Comparison of ENCODE assay signal across 8 cellular contexts in genomic region chr7:25951414-25952276, GRCh38.
DNase-seq lines count a peak whose midpoint lies in the region; ATAC-seq and TF ChIP-seq lines count a peak whose summit lies in the region.

No MANE protein-coding gene starts in this region.

- intact Hi-C loops in esophagus squamous epithelium (cut with DNase I), result no loop called here

- H3K36me3 ChIP-seq in BLaER1 treated with 17β-estradiol and CSF1 and Interleukin-3, amounts not matched to agents 10 nM and 100 nM, result no peaks in the 10 kb centered on the region
- no peaks in the 10 kb centered on the region for H3K36me3 ChIP-seq in Peyer's patch
- no peaks in the 10 kb centered on the region for H3K36me3 ChIP-seq in esophagus squamous epithelium
- H3K36me3 ChIP-seq in parathyroid adenoma (ENCODE audit: control insufficient read depth, insufficient read depth, low read length), result no peaks in the 10 kb centered on the region

- ATAC-seq in GM18520 (IDR thresholded peaks at IDR 0.05; ENCODE audit: unreplicated experiment), result peak; percentile 34
- ATAC-seq in HG03066 (IDR thresholded peaks at IDR 0.05; ENCODE audit: low read depth, unreplicated experiment), result peak; percentile 30
- no peak for ATAC-seq in HG02610 (IDR thresholded peaks at IDR 0.05; ENCODE audit: unreplicated experiment)

- DNase-seq in Peyer's patch (peak in 1 of 3 donors; percentile 56), esophagus squamous epithelium (lab: John Stamatoyannopoulos, UW) (no peak), ACHN (no peak)

- no peaks in the 10 kb centered on the region for H4K20me1 ChIP-seq in BLaER1 treated with 17β-estradiol and CSF1 and Interleukin-3, amounts not matched to agents 10 nM and 100 nM

- no peaks in the 10 kb centered on the region for H3K79me2 ChIP-seq in parathyroid adenoma

- no peak for TF ChIP-seq CTCF in Peyer's patch (IDR thresholded peaks at IDR 0.05)
- TF ChIP-seq CTCF in esophagus squamous epithelium (IDR thresholded peaks at IDR 0.05), result no peak
- no peak for TF ChIP-seq CTCF in parathyroid adenoma (IDR thresholded peaks at IDR 0.05)

- TF ChIP-seq POLR2A in Peyer's patch (IDR thresholded peaks at IDR 0.05) (peak; percentile 79 to 91), esophagus squamous epithelium (IDR thresholded peaks at IDR 0.05) (peak in 2 of 4 donors; percentile 33 to 79)

- H3K4me1 ChIP-seq in BLaER1 treated with 17β-estradiol and CSF1 and Interleukin-3, amounts not matched to agents 10 nM and 100 nM, result peaks cover 16 to 44% (median 36%) of the 10 kb centered on the region in 10 experiments
- H3K4me1 ChIP-seq in Peyer's patch (peaks cover 0 to 21% (median 12%) of the 10 kb centered on the region in 4 donors), esophagus squamous epithelium (peaks cover 7 to 50% (median 20%) of the 10 kb centered on the region in 3 donors), parathyroid adenoma (no peaks in the 10 kb centered on the region)

- H3K9ac ChIP-seq in BLaER1 treated with 17β-estradiol and CSF1 and Interleukin-3, amounts not matched to agents 10 nM and 100 nM, result peak overlapping the region; percentile 57 to 78 (median 73); a peak in 21 of 22 replicates
- H3K9ac ChIP-seq in parathyroid adenoma, result no peak overlapping the region

- H3K27me3 ChIP-seq in BLaER1 treated with 17β-estradiol and CSF1 and Interleukin-3, amounts not matched to agents 10 nM and 100 nM, result peaks cover 0 to 15% (median 0%) of the 10 kb centered on the region in 11 experiments; a peak in 6 of 22 replicates
- H3K27me3 ChIP-seq in Peyer's patch (no peaks in the 10 kb centered on the region), esophagus squamous epithelium (peaks cover 0 to 32% (median 0%) of the 10 kb centered on the region in 4 donors), parathyroid adenoma (ENCODE audit: control insufficient read depth, insufficient read depth, low read length) (no peaks in the 10 kb centered on the region)

- H3K9me3 ChIP-seq in BLaER1 treated with 17β-estradiol and CSF1 and Interleukin-3, amounts not matched to agents 10 nM and 100 nM (replicated peaks in 1 of 11), result no peaks in the 10 kb centered on the region
- H3K9me3 ChIP-seq in Peyer's patch (no peaks in the 10 kb centered on the region), esophagus squamous epithelium (no peaks in the 10 kb centered on the region), parathyroid adenoma (ENCODE audit: control insufficient read depth, low read length) (no peaks in the 10 kb centered on the region)

- in situ Hi-C loops in ACHN (cut with HindIII; ENCODE audit: low pct_ligation_motif_present, low pct_unique_long_range_greater_than_20kb, low sequenced_read_pairs), result no loop called here

- H3K4me2 ChIP-seq in BLaER1 treated with 17β-estradiol and CSF1 and Interleukin-3, amounts not matched to agents 10 nM and 100 nM, result peak overlapping the region; percentile 67 to 98 (median 91)
- peak overlapping the region; percentile 75 for H3K4me2 ChIP-seq in parathyroid adenoma (ENCODE audit: low read length)

- H3K27ac ChIP-seq in BLaER1 treated with 17β-estradiol and CSF1 and Interleukin-3, amounts not matched to agents 10 nM and 100 nM, result peak overlapping the region in 10 of 11 experiments; percentile 29 to 72 (median 63); a peak in 17 of 22 replicates
- H3K27ac ChIP-seq in Peyer's patch (peak overlapping the region; percentile 58 to 90 (median 76)), esophagus squamous epithelium (peak overlapping the region; percentile 33 to 84 (median 80)), parathyroid adenoma (peak overlapping the region; percentile 56)

- H3K4me3 ChIP-seq in BLaER1 treated with 17β-estradiol and CSF1 and Interleukin-3, amounts not matched to agents 10 nM and 100 nM, result peak overlapping the region; percentile 59 to 80 (median 70)
- H3K4me3 ChIP-seq in Peyer's patch (peak overlapping the region; percentile 51 to 89 (median 77)), esophagus squamous epithelium (peak overlapping the region; percentile 55 to 85 (median 80)), parathyroid adenoma (ENCODE audit: low read depth, low read length) (peak overlapping the region; percentile 70)

- peak overlapping the region; percentile 99 for H2AFZ ChIP-seq in parathyroid adenoma

- WGBS in esophagus squamous epithelium, 2 donors, result 26 to 30% methylated on average over 14 to 22 of the region's 47 CpGs
